Comparison of ENCODE assay signal across 1 cellular context in genomic region chr12:124683725-124684124, GRCh38.
TF ChIP-seq lines count a peak whose summit lies in the region.

No MANE protein-coding gene starts in this region.

TF ChIP-seq in WTC11, 78 proteins besides CTCF, POLR2A, EP300 and RAD21 (continued from another document):
- TF ChIP-seq ZNF532 (CRISPR knock-in tag; IDR thresholded peaks at IDR 0.05; ENCODE audit: borderline replicate concordance) (no peak), HMGA2 (CRISPR knock-in tag; IDR thresholded peaks at IDR 0.05) (no peak)
